Comparison of ENCODE assay signal across 13 cellular contexts in genomic region chr1:235817101-235817725, GRCh38.
"Had no signal": no experiment of that assay in that cellular context is flagged by ENCODE, and none has a peak within 500 bp of the region (broad histone marks: within the 10 kb centered on the region; RNA-seq: fewer than 3 reads in every experiment).

No MANE protein-coding gene starts in this region.

- H3K4me1 Mint-ChIP-seq: endodermal cell, mesothelial cell of epicardium had no signal

- H3K4me3 Mint-ChIP-seq: activated B cell treated with CpG ODN at 0.5 μM for 24 hours; activated naive CD8-positive, alpha-beta T cell; endodermal cell; mesothelial cell of epicardium had no signal

- H3K36me3 Mint-ChIP-seq: mesothelial cell of epicardium had no signal

- H3K27me3 Mint-ChIP-seq: activated B cell treated with CpG ODN at 0.5 μM for 24 hours; activated naive CD8-positive, alpha-beta T cell had no signal

- H3K27ac Mint-ChIP-seq: activated B cell treated with CpG ODN at 0.5 μM for 24 hours; activated naive CD8-positive, alpha-beta T cell; endodermal cell; mesothelial cell of epicardium had no signal

- DNase-seq: activated B cell treated with CpG ODN at 0.5 μM for 24 hours; activated CD4-positive, alpha-beta T cell treated with anti-CD3 and anti-CD28 coated beads, Interleukin-2, amount 50 U/mL, for 1 hour; activated effector memory CD4-positive, alpha-beta T cell treated with Interleukin-2 at 50 U/mL for 16 hours; activated T-cell treated with anti-CD3 and anti-CD28 coated beads, Interleukin-2, amount 50 U/mL, for 1 hour; anterior cingulate cortex; dermis blood vessel endothelial cell; endodermal cell; erythroblast; hippocampal formation; retina; stimulated activated CD4-positive, alpha-beta T cell treated with anti-CD3 and anti-CD28 coated beads, Interleukin-4, amount 100 ng/mL, for 1 hour had no signal

- H3K9me3 Mint-ChIP-seq: activated B cell treated with CpG ODN at 0.5 μM for 24 hours, endodermal cell, mesothelial cell of epicardium had no signal
